13 cellular contexts compared by ENCODE assay signal in the genomic region with DNA sequence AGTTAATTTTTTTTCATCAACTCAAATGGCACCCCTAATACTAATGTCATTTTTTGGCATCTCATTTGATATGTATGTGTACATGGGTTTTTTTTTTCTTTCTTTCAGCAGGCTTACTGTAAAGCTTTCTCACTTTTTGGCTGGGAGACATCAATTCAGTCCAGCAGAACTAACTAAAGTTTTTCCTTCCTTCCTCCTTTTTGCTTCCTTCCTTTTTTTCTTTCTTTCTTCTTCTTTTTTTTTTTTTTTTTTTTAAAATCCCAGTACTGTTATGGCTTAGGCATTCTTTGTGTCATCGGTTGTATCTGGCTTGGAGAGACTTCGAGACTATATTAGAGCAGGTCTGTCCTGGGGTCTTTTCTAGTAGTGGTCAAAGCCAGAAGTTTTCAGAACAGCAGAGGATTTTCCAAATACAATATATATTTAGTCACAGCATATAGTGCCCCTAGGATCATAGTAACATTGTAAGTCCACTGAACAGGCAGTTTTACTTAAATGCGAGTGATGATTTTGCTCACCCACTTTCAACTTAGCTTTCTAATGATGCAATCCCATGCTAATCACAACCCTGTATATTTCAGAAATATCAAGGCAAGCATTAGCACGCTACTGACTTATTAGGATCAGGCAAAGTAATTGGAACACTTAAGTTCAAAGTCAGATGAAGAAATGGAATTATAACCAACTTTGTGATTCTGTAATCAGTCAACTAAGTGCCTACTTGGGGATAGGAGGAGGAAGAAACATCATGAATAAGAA.
"Had no signal": no experiment of that assay in that cellular context is flagged by ENCODE, and none has a peak within 500 bp of the region (broad histone marks: within the 10 kb centered on the region; RNA-seq: fewer than 3 reads in every experiment).

No MANE protein-coding gene starts in this region.

- H3K4me3 Mint-ChIP-seq: activated CD4-positive, alpha-beta memory T cell treated with anti-CD3 and anti-CD28 coated beads, Interleukin-2, amount 10 ng/mL, durations not matched to agents 7 days and 5 days; mesothelial cell of epicardium; stimulated activated naive B cell treated with anti-CD40 and anti-IgM and Interleukin-4, amounts not matched to agents 10 μg/mL and 1 μg/mL and 100 μg/mL, for 72 hours had no signal

- H3K9me3 Mint-ChIP-seq: activated CD4-positive, alpha-beta memory T cell treated with anti-CD3 and anti-CD28 coated beads, Interleukin-2, amount 10 ng/mL, durations not matched to agents 7 days and 5 days; mesothelial cell of epicardium had no signal

- H3K27ac Mint-ChIP-seq: activated CD4-positive, alpha-beta memory T cell treated with anti-CD3 and anti-CD28 coated beads, Interleukin-2, amount 10 ng/mL, durations not matched to agents 7 days and 5 days; mesothelial cell of epicardium; stimulated activated naive B cell treated with anti-CD40 and anti-IgM and Interleukin-4, amounts not matched to agents 10 μg/mL and 1 μg/mL and 100 μg/mL, for 72 hours had no signal

- DNase-seq: activated CD4-positive, alpha-beta memory T cell treated with anti-CD3 and anti-CD28 coated beads, Interleukin-2, amount 10 ng/mL, durations not matched to agents 7 days and 5 days; activated naive CD4-positive, alpha-beta T cell; dermis blood vessel endothelial cell; hippocampal formation; kidney glomerular epithelial cell; psoas muscle; stimulated activated CD4-positive, alpha-beta T cell treated with anti-CD3 and anti-CD28 coated beads, Interleukin-2, amount 100 ng/mL, for 24 hours; stimulated activated naive B cell treated with anti-CD40 and anti-IgM and Interleukin-4, amounts not matched to agents 10 μg/mL and 1 μg/mL and 100 μg/mL, for 72 hours; T-helper 9 cell had no signal

- H3K36me3 Mint-ChIP-seq: mesothelial cell of epicardium had no signal

- H3K4me3 ChIP-seq: psoas muscle, tibial nerve had no signal

- H3K27ac ChIP-seq: psoas muscle, VCaP had no signal

- H3K36me3 ChIP-seq: tibial nerve had no signal

- H3K9me3 ChIP-seq: psoas muscle, tibial nerve had no signal

- ATAC-seq: psoas muscle; sciatic nerve; stimulated activated naive B cell treated with anti-CD40 and anti-IgM and Interleukin-4, amounts not matched to agents 10 μg/mL and 1 μg/mL and 100 μg/mL, for 72 hours had no signal
